In the genomic region with DNA sequence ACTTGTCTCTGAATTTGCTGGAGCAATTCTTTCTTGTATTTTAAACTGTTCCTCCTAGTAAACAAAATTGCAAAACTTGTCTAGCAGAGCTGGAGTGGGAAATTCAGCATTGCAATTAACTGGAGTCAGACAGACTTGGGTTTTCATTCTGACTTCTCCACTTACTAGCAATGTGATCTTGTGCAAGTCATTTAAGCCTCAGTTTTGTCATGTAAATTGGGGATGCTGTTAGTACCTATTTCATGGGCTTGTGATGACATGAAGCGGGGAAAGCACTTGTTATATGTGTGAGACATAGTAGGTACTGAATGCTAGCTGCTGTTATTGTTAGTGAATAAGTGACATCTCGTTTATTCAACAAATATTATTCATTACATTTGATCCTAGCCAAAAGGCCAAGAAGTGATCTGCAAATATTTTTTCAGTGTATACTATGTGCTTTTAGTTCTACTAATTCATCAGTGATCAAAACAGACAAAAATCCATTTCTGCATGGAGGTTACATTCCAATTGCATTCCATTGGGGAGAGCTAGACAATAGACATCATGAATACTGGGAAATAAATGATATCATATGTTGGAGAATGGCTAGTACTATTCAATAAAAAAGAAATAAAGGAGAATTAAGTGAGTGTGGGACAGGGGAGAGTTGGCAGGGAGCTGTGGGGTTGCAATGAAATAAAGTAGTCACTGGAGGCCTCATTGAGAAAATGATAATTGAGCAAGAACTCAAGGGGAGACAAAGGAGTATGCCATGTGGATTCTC, we compare ENCODE assay signal across 20 cellular contexts. TPM values are rescaled to one million over a fixed set of nuclear protein-coding genes. Genes with fewer than 3 reads are reported as not detected.
DNase-seq lines count a peak whose midpoint lies in the region; ATAC-seq and TF ChIP-seq lines count a peak whose summit lies in the region.
"Had no signal": no experiment of that assay in that cellular context is flagged by ENCODE, and none has a peak within 500 bp of the region (broad histone marks: within the 10 kb centered on the region; RNA-seq: fewer than 3 reads in every experiment).

No MANE protein-coding gene starts in this region.

- H3K27me3 Mint-ChIP-seq in chondrocyte (ENCODE audit: low read depth): no peaks in the 10 kb centered on the region
- H3K27me3 Mint-ChIP-seq in glutamatergic neuron (ENCODE audit: unreplicated experiment): no peaks in the 10 kb centered on the region

- intact Hi-C loops in left lung (cut with DNase I): no loop called here

- H3K9me3 Mint-ChIP-seq in chondrocyte (ENCODE audit: low read depth): no peaks in the 10 kb centered on the region
- no peaks in the 10 kb centered on the region for H3K9me3 Mint-ChIP-seq in glutamatergic neuron (ENCODE audit: unreplicated experiment)
- H3K9me3 Mint-ChIP-seq: activated CD4-positive, alpha-beta memory T cell treated with anti-CD3 and anti-CD28 coated beads, Interleukin-2, amount 10 ng/mL, durations not matched to agents 7 days and 5 days; mesothelial cell of epicardium had no signal

- no peak overlapping the region for H3K4me3 ChIP-seq in left lung
- H3K4me3 ChIP-seq: esophagus squamous epithelium, GM12878, pancreas, SJSA1, thyroid gland had no signal

- H3K36me3 ChIP-seq in left lung: no peaks in the 10 kb centered on the region
- H3K36me3 ChIP-seq: esophagus squamous epithelium, pancreas, SJSA1, thyroid gland had no signal

- no peak overlapping the region for H3K27ac ChIP-seq in left lung
- H3K27ac ChIP-seq: HL-60, SJSA1, thyroid gland had no signal

- DNase-seq in ACHN: peak; percentile 38
- DNase-seq in HS-27A (ENCODE audit: low read depth): peak; percentile 72
- no peak for DNase-seq in chondrocyte (ENCODE audit: low spot score)
- peak; percentile 65 for DNase-seq in kidney tubule cell (ENCODE audit: low spot score)
- no peak for DNase-seq in cerebellum (ENCODE audit: low spot score)
- no peak for DNase-seq in HUDEP-2 (lab: John Stamatoyannopoulos, UW; ENCODE audit: unreplicated experiment in 76 of 76)
- DNase-seq in left lung: no peak
- no peak for DNase-seq in glutamatergic neuron
- DNase-seq: activated CD4-positive, alpha-beta memory T cell treated with anti-CD3 and anti-CD28 coated beads, Interleukin-2, amount 10 ng/mL, durations not matched to agents 7 days and 5 days; activated gamma-delta T cell; caudate nucleus; DMS53; esophagus squamous epithelium; NK-92 treated with Interleukin-12 subunit alpha and Interleukin-12 subunit beta, amount 100 ng/mL, for 24 hours; pancreas; thyroid gland had no signal

- peak overlapping the region; percentile 50 for H3K27ac Mint-ChIP-seq in chondrocyte (ENCODE audit: unreplicated experiment)
- no peak overlapping the region for H3K27ac Mint-ChIP-seq in glutamatergic neuron (ENCODE audit: unreplicated experiment)
- H3K27ac Mint-ChIP-seq: activated CD4-positive, alpha-beta memory T cell treated with anti-CD3 and anti-CD28 coated beads, Interleukin-2, amount 10 ng/mL, durations not matched to agents 7 days and 5 days; mesothelial cell of epicardium had no signal

- H3K4me1 ChIP-seq in left lung: peaks cover 16 to 48% of the 10 kb centered on the region in 2 donors
- H3K4me1 ChIP-seq: SJSA1 had no signal

- no peaks in the 10 kb centered on the region for H3K9me3 ChIP-seq in left lung
- H3K9me3 ChIP-seq: esophagus squamous epithelium, pancreas, SJSA1, thyroid gland had no signal

- peaks cover 90% of the 10 kb centered on the region for H3K4me1 Mint-ChIP-seq in chondrocyte (ENCODE audit: low read depth)
- peaks cover 21% of the 10 kb centered on the region for H3K4me1 Mint-ChIP-seq in glutamatergic neuron (ENCODE audit: low read depth, unreplicated experiment)
- H3K4me1 Mint-ChIP-seq: activated CD4-positive, alpha-beta memory T cell treated with anti-CD3 and anti-CD28 coated beads, Interleukin-2, amount 10 ng/mL, durations not matched to agents 7 days and 5 days had no signal

- in situ Hi-C loops in ACHN (cut with HindIII; ENCODE audit: low pct_ligation_motif_present, low pct_unique_long_range_greater_than_20kb, low sequenced_read_pairs): no loop called here

- H3K4me3 Mint-ChIP-seq in chondrocyte (ENCODE audit: unreplicated experiment): no peak overlapping the region
- no peak overlapping the region for H3K4me3 Mint-ChIP-seq in glutamatergic neuron (ENCODE audit: unreplicated experiment)
- H3K4me3 Mint-ChIP-seq: activated CD4-positive, alpha-beta memory T cell treated with anti-CD3 and anti-CD28 coated beads, Interleukin-2, amount 10 ng/mL, durations not matched to agents 7 days and 5 days; mesothelial cell of epicardium had no signal

- no peaks in the 10 kb centered on the region for H3K27me3 ChIP-seq in left lung
- H3K27me3 ChIP-seq: esophagus squamous epithelium, pancreas, thyroid gland had no signal

- H3K36me3 Mint-ChIP-seq in chondrocyte (ENCODE audit: low read depth): no peaks in the 10 kb centered on the region
- H3K36me3 Mint-ChIP-seq in glutamatergic neuron (ENCODE audit: unreplicated experiment): no peaks in the 10 kb centered on the region
- H3K36me3 Mint-ChIP-seq: mesothelial cell of epicardium had no signal

- ATAC-seq in left lung: no peak
- ATAC-seq: GM12878 had no signal

- no peak for TF ChIP-seq CTCF in chondrocyte (IDR thresholded peaks at IDR 0.05)
- TF ChIP-seq CTCF in left lung (IDR thresholded peaks at IDR 0.05): no peak
- no peak for TF ChIP-seq CTCF in glutamatergic neuron (IDR thresholded peaks at IDR 0.05; ENCODE audit: partially characterized antibody, unreplicated experiment)

RNA-seq across cellular contexts. Expression of gene CACHD1, which starts 47.1 kb away (rescaled TPM):
- total RNA-seq in chondrocyte (10.4 to 13.7 TPM (median 10.5 TPM) in 3 replicates), cerebellum (46.5 TPM), left lung (10 to 100 TPM; 11.3 to 17.9 TPM), glutamatergic neuron (ENCODE audit: unreplicated experiment) (9.4 TPM)

Comparison
In these comparisons a context has a peak if more than half of its experiments do, and no peak if none do; other contexts are left out.
1. DNase-seq: peak in ACHN (single experiment), HS-27A (single experiment) and kidney tubule cell (single experiment); none in chondrocyte (single experiment), cerebellum (single experiment), HUDEP-2 (0 of 76), left lung (0 of 2) and glutamatergic neuron (single experiment).